Comparison of ENCODE assay signal across 8 cellular contexts in genomic region chr7:6271694-6272371, GRCh38. TPM values are rescaled to one million over a fixed set of nuclear protein-coding genes. Genes with fewer than 3 reads are reported as not detected.
A peak's percentile ranks its signal among the peaks of the same experiment; 100 is the strongest.
DNase-seq lines count a peak whose midpoint lies in the region; ATAC-seq and TF ChIP-seq lines count a peak whose summit lies in the region.

No MANE protein-coding gene starts in this region.

- H3K36me3 Mint-ChIP-seq in activated CD8-positive, alpha-beta T cell treated with anti-CD3 and anti-CD28 coated beads, Interleukin-2, amount 10 ng/mL, durations not matched to agents 7 days and 5 days (ENCODE audit: low read depth): no peaks in the 10 kb centered on the region

- H2AFZ ChIP-seq in neuron (ENCODE audit: low read depth, low read length): peak overlapping the region; percentile 65

- no peaks in the 10 kb centered on the region for H3K9me3 ChIP-seq in neuron (ENCODE audit: low read length)

- H3K4me1 Mint-ChIP-seq in activated CD8-positive, alpha-beta T cell treated with anti-CD3 and anti-CD28 coated beads, Interleukin-2, amount 10 ng/mL, durations not matched to agents 7 days and 5 days (ENCODE audit: low read depth): peaks cover 15% of the 10 kb centered on the region

- CTCF ChIA-PET in activated CD8-positive, alpha-beta T cell treated with anti-CD3 and anti-CD28 coated beads, Interleukin-2, amount 10 ng/mL, durations not matched to agents 7 days and 5 days (lab: Charles Lee): interaction anchor here (1.3 to 3.9 kb wide), 2 partner anchors 12 to 19 kb away, joined by 3 to 28 read pairs; no protein-coding TSS in a partner anchor

- H3K36me3 ChIP-seq in neuron (ENCODE audit: insufficient read depth, low read length): no peaks in the 10 kb centered on the region

- peaks cover 4% of the 10 kb centered on the region for H3K27me3 ChIP-seq in neuron (ENCODE audit: insufficient read depth, low read length)

- peaks cover 47% of the 10 kb centered on the region for H3K27me3 Mint-ChIP-seq in activated CD8-positive, alpha-beta T cell treated with anti-CD3 and anti-CD28 coated beads, Interleukin-2, amount 10 ng/mL, durations not matched to agents 7 days and 5 days (ENCODE audit: low read depth)

- POLR2A ChIA-PET in activated CD8-positive, alpha-beta T cell treated with anti-CD3 and anti-CD28 coated beads, Interleukin-2, amount 10 ng/mL, durations not matched to agents 7 days and 5 days (lab: Charles Lee): no interaction called here

- peak; percentile 13 for ATAC-seq in HG03521 (IDR thresholded peaks at IDR 0.05; ENCODE audit: unreplicated experiment)
- ATAC-seq in activated CD8-positive, alpha-beta T cell treated with anti-CD3 and anti-CD28 coated beads, Interleukin-2, amount 10 ng/mL, durations not matched to agents 7 days and 5 days: peak; percentile 32

- H3K4me1 ChIP-seq in neuron (ENCODE audit: insufficient read depth, low read length): peaks cover 24% of the 10 kb centered on the region

- peak overlapping the region; percentile 73 for H3K4me3 Mint-ChIP-seq in activated CD8-positive, alpha-beta T cell treated with anti-CD3 and anti-CD28 coated beads, Interleukin-2, amount 10 ng/mL, durations not matched to agents 7 days and 5 days

- no peak for TF ChIP-seq CTCF in fibroblast of mammary gland (conservative IDR thresholded peaks at IDR 0.05; ENCODE audit: control insufficient read depth, insufficient read depth, low read depth, low read length)

- H3K4me3 ChIP-seq in fibroblast of mammary gland (ENCODE audit: control insufficient read depth, low read depth, low read length) (peak overlapping the region; percentile 80), neuron (ENCODE audit: low read length) (peak overlapping the region; percentile 99)

- H3K9me3 Mint-ChIP-seq in activated CD8-positive, alpha-beta T cell treated with anti-CD3 and anti-CD28 coated beads, Interleukin-2, amount 10 ng/mL, durations not matched to agents 7 days and 5 days (ENCODE audit: insufficient read depth): no peaks in the 10 kb centered on the region

- DNase-seq in NCI-H2171 treated with DMSO at 0.1 percent for 48 hours (lab: John Stamatoyannopoulos, UW) (peak; percentile 60), NCI-H2171 (lab: John Stamatoyannopoulos, UW) (no peak), fibroblast of mammary gland (ENCODE audit: low read depth) (no peak), UCSD-AML1 (lab: John Stamatoyannopoulos, UW; ENCODE audit: unreplicated experiment) (no peak), OCI-M1 (lab: John Stamatoyannopoulos, UW) (no peak)
- peak; percentile 26 for DNase-seq in activated CD8-positive, alpha-beta T cell treated with anti-CD3 and anti-CD28 coated beads, Interleukin-2, amount 10 ng/mL, durations not matched to agents 7 days and 5 days

- no peak overlapping the region for H3K27ac Mint-ChIP-seq in activated CD8-positive, alpha-beta T cell treated with anti-CD3 and anti-CD28 coated beads, Interleukin-2, amount 10 ng/mL, durations not matched to agents 7 days and 5 days

RNA-seq across cellular contexts. Expression of gene CYTH3, which starts 0.6 kb away (rescaled TPM):
- 1 to 10 TPM; 1.9 to 2.3 TPM for total RNA-seq in activated CD8-positive, alpha-beta T cell treated with anti-CD3 and anti-CD28 coated beads, Interleukin-2, amount 10 ng/mL, durations not matched to agents 7 days and 5 days

Comparison
In these comparisons a context has a peak if more than half of its experiments do, and no peak if none do; other contexts are left out.
1. DNase-seq: peak in NCI-H2171 treated with DMSO at 0.1 percent for 48 hours (single experiment) and activated CD8-positive, alpha-beta T cell treated with anti-CD3 and anti-CD28 coated beads, Interleukin-2, amount 10 ng/mL, durations not matched to agents 7 days and 5 days (single experiment); none in NCI-H2171 (single experiment), fibroblast of mammary gland (single experiment), UCSD-AML1 (single experiment) and OCI-M1 (single experiment).